Comparison of ENCODE assay signal across 10 cellular contexts in genomic region chr1:199954701-199955100, GRCh38.
DNase-seq lines count a peak whose midpoint lies in the region; ATAC-seq, FAIRE-seq and TF ChIP-seq lines count a peak whose summit lies in the region.
"Had no signal": no experiment of that assay in that cellular context is flagged by ENCODE, and none has a peak within 500 bp of the region (broad histone marks: within the 10 kb centered on the region; RNA-seq: fewer than 3 reads in every experiment).

No MANE protein-coding gene starts in this region.

- FAIRE-seq in GM12878 (lab: Jason Lieb, UNC) (no peak), HTR-8/SVneo (lab: Jason Lieb, UNC) (no peak), RCC 7860 (lab: Jason Lieb, UNC) (no peak)

- ATAC-seq in HG02885 (IDR thresholded peaks at IDR 0.05; ENCODE audit: poor library complexity, unreplicated experiment) (peak; percentile 50), GM12878 (peak; percentile 33; the same call in 1 of the 3 replicates), right lobe of liver (peak; percentile 86 to 91 (median 89)), gastrocnemius medialis (no peak)

- TF ChIP-seq EP300 in GM12878 (IDR thresholded peaks at IDR 0.05; ENCODE audit: borderline replicate concordance in 1 of 2, control insufficient read depth in 1 of 2, low read depth in 2 of 2, low read length in 2 of 2), result no peak

- no peak overlapping the region for H3K4me3 ChIP-seq in GM12878
- H3K4me3 ChIP-seq in right lobe of liver, result no peak overlapping the region
- H3K4me3 ChIP-seq in gastrocnemius medialis, result no peak overlapping the region

- intact Hi-C loops in GM12878 (cut with micrococcal nuclease; ENCODE audit: unreplicated experiment) (no loop called here), right lobe of liver (cut with DNase I) (no loop called here), gastrocnemius medialis (cut with DNase I; ENCODE audit: low total_unique reads) (no loop called here)

- H3K27me3 ChIP-seq in GM12878 (replicated peaks in 1 of 2; ENCODE audit: control insufficient read depth in 2 of 2, insufficient read depth in 2 of 2, low read length in 1 of 2) (peaks cover 0 to 2% of the 10 kb centered on the region in 2 experiments; a peak in 2 of 4 replicates), right lobe of liver (no peaks in the 10 kb centered on the region), gastrocnemius medialis (no peaks in the 10 kb centered on the region)

- in situ Hi-C loops in GM12878 (cut with MboI) (no loop called here), gastrocnemius medialis (cut with MboI; ENCODE audit: low sequenced_read_pairs in 4 of 4) (no loop called here)

- no peak for TF ChIP-seq POLR2A in GM12878 (IDR thresholded peaks at IDR 0.05; ENCODE audit: low read depth, low read length)
- TF ChIP-seq POLR2A in right lobe of liver (IDR thresholded peaks at IDR 0.05), result no peak
- TF ChIP-seq POLR2A in gastrocnemius medialis (IDR thresholded peaks at IDR 0.05), result no peak

- H3K79me2 ChIP-seq in GM12878 (ENCODE audit: control insufficient read depth, insufficient read depth, low read length), result no peaks in the 10 kb centered on the region

- peak; percentile 27; the same call in 1 of the 2 replicates for TF ChIP-seq RAD21 in GM12878 (IDR thresholded peaks at IDR 0.05; ENCODE audit: insufficient read depth, low read depth, low read length)

- no peak overlapping the region for H3K4me2 ChIP-seq in GM12878 (ENCODE audit: control insufficient read depth, insufficient read depth)

- 35% methylated on average over 3 of the region's 3 CpGs for WGBS in GM12878 (ENCODE audit: insufficient coverage, insufficient replicate concordance, low lambda C conversion rate, missing lambda C conversion rate)
- 38% methylated on average over 2 of the region's 3 CpGs for WGBS in right lobe of liver (ENCODE audit: insufficient coverage, low coverage, low lambda C conversion rate, missing lambda C conversion rate)

- SMC1A ChIA-PET in GM12878 (lab: Charles Lee; ENCODE audit: uncharacterized antibody, unreplicated experiment), result interaction anchor here (0.7 to 1.1 kb wide), 2 partner anchors 124 to 322 kb away, joined by 3 to 4 read pairs; no protein-coding TSS in a partner anchor

- DNase-seq in EH (ENCODE audit: low read depth) (peak; percentile 13), GM12878 (ENCODE audit: low read depth, low spot score) (no peak), right lobe of liver (peak in 2 of 3 donors; percentile 31 to 55), NK-92 (lab: John Stamatoyannopoulos, UW; ENCODE audit: unreplicated experiment) (no peak), gastrocnemius medialis (no peak), HTR-8/SVneo (ENCODE audit: insufficient read length, low spot score) (no peak), RCC 7860 (ENCODE audit: low spot score) (no peak)
- DNase-seq: mesenchymal stem cell, NCI-H226 had no signal

- no peak overlapping the region for H2AFZ ChIP-seq in GM12878 (ENCODE audit: control insufficient read depth, low read depth, low read length)

- POLR2A ChIA-PET in GM12878 (lab: Charles Lee), result no interaction called here

- CTCF ChIA-PET in GM12878 (lab: Yijun Ruan, JAX), result no interaction called here

- no TSS peak for BruUV-seq in GM12878 (replicated peaks; lab: Mats Ljungman, UMichigan)

- H3K9me3 ChIP-seq in GM12878 (replicated peaks; ENCODE audit: control insufficient read depth, insufficient read depth, low read length), result no peaks in the 10 kb centered on the region; the same call in 2 of the 3 replicates
- no peaks in the 10 kb centered on the region for H3K9me3 ChIP-seq in right lobe of liver
- H3K9me3 ChIP-seq in gastrocnemius medialis, result no peaks in the 10 kb centered on the region

- RAD21 ChIA-PET in GM12878 (lab: Charles Lee; ENCODE audit: unreplicated experiment), result interaction anchor here (0.7 kb wide), 1 partner anchor 356 kb away, joined by 3 read pairs; no protein-coding TSS in a partner anchor

- H4K20me1 ChIP-seq in GM12878 (ENCODE audit: control insufficient read depth, insufficient read depth), result no peaks in the 10 kb centered on the region

- TF ChIP-seq CTCF in GM12878 (IDR thresholded peaks at IDR 0.05 in 2 of 3, conservative IDR thresholded peaks at IDR 0.05 in 1 of 3; ENCODE audit: control insufficient read depth in 2 of 3, extremely low read depth in 1 of 3, insufficient read depth in 1 of 3, low read depth in 3 of 3, low read length in 3 of 3) (peak; percentile 30 to 39 (median 31); a peak in 4 of 6 replicates), right lobe of liver (IDR thresholded peaks at IDR 0.05) (peak; percentile 33 to 60 (median 50)), gastrocnemius medialis (IDR thresholded peaks at IDR 0.05 in 4 of 5, conservative IDR thresholded peaks at IDR 0.05 in 1 of 5) (no peak)

- H3K9ac ChIP-seq in GM12878 (ENCODE audit: control insufficient read depth, insufficient read depth, low read length), result no peak overlapping the region

- H3K27ac ChIP-seq in GM12878 (ENCODE audit: control insufficient read depth, insufficient read depth), result no peak overlapping the region
- H3K27ac ChIP-seq in right lobe of liver, result no peak overlapping the region
- H3K27ac ChIP-seq in gastrocnemius medialis, result no peak overlapping the region

- H3K4me1 ChIP-seq in GM12878 (ENCODE audit: control insufficient read depth, insufficient read depth, low read length) (no peaks in the 10 kb centered on the region), right lobe of liver (no peaks in the 10 kb centered on the region), gastrocnemius medialis (no peaks in the 10 kb centered on the region)

- no peaks in the 10 kb centered on the region for H3K36me3 ChIP-seq in GM12878 (ENCODE audit: control insufficient read depth in 2 of 2, insufficient read depth in 2 of 2, low read length in 1 of 2)
- no peaks in the 10 kb centered on the region for H3K36me3 ChIP-seq in right lobe of liver
- H3K36me3 ChIP-seq in gastrocnemius medialis, result no peaks in the 10 kb centered on the region

TF ChIP-seq in GM12878, 131 proteins besides CTCF, POLR2A, EP300 and RAD21:
- TF ChIP-seq RELA (IDR thresholded peaks at IDR 0.05; ENCODE audit: borderline replicate concordance, partially characterized antibody), result no peak
- TF ChIP-seq KAT2A (conservative IDR thresholded peaks at IDR 0.05; ENCODE audit: control insufficient read depth, low read depth, low read length), result no peak
- TF ChIP-seq HCFC1 (IDR thresholded peaks at IDR 0.05; ENCODE audit: low read length), result no peak
- peak; percentile 14; the same call in 1 of the 2 replicates for TF ChIP-seq SMC3 (IDR thresholded peaks at IDR 0.05; ENCODE audit: borderline replicate concordance, low read length)
- no peak for TF ChIP-seq SRF (IDR thresholded peaks at IDR 0.05; ENCODE audit: low read depth in 2 of 2, low read length in 2 of 2)

Comparison
In these comparisons a context has a peak if more than half of its experiments do, and no peak if none do; other contexts are left out.
1. DNase-seq: peak in EH (single experiment) and right lobe of liver (2 of 3); none in GM12878 (single experiment), NK-92 (single experiment), gastrocnemius medialis (0 of 2), HTR-8/SVneo (single experiment) and RCC 7860 (single experiment).
2. ATAC-seq: peak in HG02885 (single experiment), GM12878 (single experiment) and right lobe of liver (4 of 4); none in gastrocnemius medialis (0 of 2).
3. CTCF ChIP-seq: peak in GM12878 (3 of 3) and right lobe of liver (4 of 4); none in gastrocnemius medialis (0 of 5).